In the genomic region with DNA sequence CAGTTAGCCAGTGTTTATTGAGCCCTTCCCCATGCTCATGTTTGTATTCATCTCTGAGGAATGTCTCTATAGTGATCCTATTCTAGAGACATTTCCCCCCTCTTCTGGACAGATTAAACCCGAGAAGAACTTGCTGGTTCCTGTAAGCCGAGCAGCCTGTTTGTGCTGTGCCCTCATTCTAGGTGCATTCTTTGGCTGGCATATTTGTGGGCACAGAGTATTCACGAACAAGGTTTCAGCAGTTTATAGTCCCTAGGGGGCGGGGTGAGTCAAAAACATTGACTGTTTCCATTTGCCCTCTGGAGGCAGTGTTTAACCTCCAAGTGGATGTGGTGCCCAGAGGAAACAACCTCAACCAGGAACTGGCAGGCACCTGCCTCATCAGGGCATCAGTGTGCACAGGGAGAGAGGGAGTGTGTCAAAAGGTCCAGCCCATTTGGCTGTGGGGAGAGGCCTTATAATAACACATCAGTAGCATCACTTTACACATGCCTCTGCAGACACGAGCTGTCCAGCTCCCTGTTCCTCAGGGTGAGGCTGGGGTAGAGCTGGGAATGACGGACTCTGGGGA, we compare ENCODE assay signal across 8 cellular contexts.
DNase-seq lines count a peak whose midpoint lies in the region; ATAC-seq and TF ChIP-seq lines count a peak whose summit lies in the region.

No MANE protein-coding gene starts in this region.

- POLR2A ChIA-PET in PC-3 (lab: Charles Lee; ENCODE audit: unreplicated experiment), result interaction anchor here (1.2 kb wide), 1 partner anchor 100 kb away, joined by 5 read pairs; no protein-coding TSS in a partner anchor

- no peaks in the 10 kb centered on the region for H3F3A ChIP-seq in PC-3 (ENCODE audit: low read length, unreplicated experiment)

- WGBS in neuronal stem cell (ENCODE audit: extremely low coverage in 2 of 2, insufficient read length in 2 of 2, insufficient replicate concordance in 1 of 2), 2 donors, result no CpG with 5 or more reads among the region's 6 CpGs

- H3K36me3 ChIP-seq in PC-3 (ENCODE audit: low read depth, low read length) (no peaks in the 10 kb centered on the region), neuronal stem cell (replicated peaks in 1 of 2; ENCODE audit: control insufficient read depth in 2 of 2, insufficient read depth in 2 of 2, low read length in 2 of 2) (no peaks in the 10 kb centered on the region)

- no peaks in the 10 kb centered on the region for H3K79me2 ChIP-seq in PC-3 (ENCODE audit: low read length)

- H2AFZ ChIP-seq in PC-3 (ENCODE audit: low read length) (peak overlapping the region; percentile 52; the same call in 1 of the 2 replicates), neuronal stem cell (ENCODE audit: low read length) (no peak overlapping the region)

- H3K4me2 ChIP-seq in PC-3 (ENCODE audit: low read length) (peak overlapping the region; percentile 62), neuronal stem cell (ENCODE audit: insufficient read depth, low read length, poor library complexity, severe bottlenecking) (no peak overlapping the region)

- no peak overlapping the region for H4K8ac ChIP-seq in neuronal stem cell (ENCODE audit: low read depth, low read length)

- no TSS peak for BruUV-seq in PC-3 (replicated peaks; lab: Mats Ljungman, UMichigan)

- H3K27ac ChIP-seq in PC-3 (ENCODE audit: low read length) (peak overlapping the region; percentile 74), neuronal stem cell (replicated peaks; ENCODE audit: low read length) (no peak overlapping the region)

- no peaks in the 10 kb centered on the region for H3K9me2 ChIP-seq in PC-3 (replicated peaks; ENCODE audit: low read length)

- intact Hi-C loops in PC-3 (cut with micrococcal nuclease), result loop anchor here (2.0 to 10.0 kb wide), 8 partner anchors 101 to 599 kb away; a partner anchor contains a TSS

- DNase-seq in DMS153 treated with DMSO at 0.1 percent for 48 hours (lab: John Stamatoyannopoulos, UW; ENCODE audit: unreplicated experiment) (peak; percentile 68), GM19240 (ENCODE audit: insufficient read length, low spot score) (peak; percentile 8), HT1080 (ENCODE audit: low read depth) (peak; percentile 92), PC-3 (peak; percentile 92), dermis blood vessel endothelial cell (peak; percentile 63), neuronal stem cell (ENCODE audit: low spot score) (peak; percentile 26), omental fat pad (ENCODE audit: low spot score) (no peak)
- no peak for DNase-seq in activated CD8-positive, alpha-beta memory T cell treated with anti-CD3 and anti-CD28 coated beads for 24 hours

- H3K14ac ChIP-seq in neuronal stem cell (ENCODE audit: low read length), result no peak overlapping the region

- H3K4me1 ChIP-seq in PC-3 (ENCODE audit: insufficient read depth, low read length), result peaks cover 17% of the 10 kb centered on the region
- peaks cover 0 to 2% of the 10 kb centered on the region in 2 donors for H3K4me1 ChIP-seq in neuronal stem cell (ENCODE audit: control insufficient read depth in 2 of 2, insufficient read depth in 1 of 2, low read depth in 1 of 2, low read length in 2 of 2)

- H3K27me3 ChIP-seq in PC-3 (ENCODE audit: low read length) (no peaks in the 10 kb centered on the region), neuronal stem cell (ENCODE audit: control insufficient read depth in 3 of 3, insufficient read depth in 3 of 3, low read depth in 1 of 3, low read length in 3 of 3) (no peaks in the 10 kb centered on the region)

- H3K9me3 ChIP-seq in PC-3 (ENCODE audit: low read length) (no peaks in the 10 kb centered on the region), neuronal stem cell (replicated peaks in 1 of 2; ENCODE audit: control insufficient read depth in 2 of 2, insufficient read depth in 1 of 2, low read depth in 1 of 2, low read length in 2 of 2) (peaks cover 6% of the 10 kb centered on the region in 2 donors)

- H2BK12ac ChIP-seq in neuronal stem cell (ENCODE audit: low read length), result no peak overlapping the region

- no peak overlapping the region for H3K4me3 ChIP-seq in PC-3 (ENCODE audit: low read length)
- no peak overlapping the region for H3K4me3 ChIP-seq in neuronal stem cell (ENCODE audit: low read length in 2 of 2)

- H3K79me1 ChIP-seq in neuronal stem cell (ENCODE audit: low read depth, low read length), result no peaks in the 10 kb centered on the region

- no peak overlapping the region for H3K18ac ChIP-seq in neuronal stem cell (ENCODE audit: low read length)

- no peak overlapping the region for H2BK5ac ChIP-seq in neuronal stem cell (ENCODE audit: low read length)

- no peak overlapping the region for H2BK15ac ChIP-seq in neuronal stem cell (ENCODE audit: low read length)

- no peak overlapping the region for H2AK5ac ChIP-seq in neuronal stem cell (ENCODE audit: low read depth, low read length)

- H3K4ac ChIP-seq in neuronal stem cell (ENCODE audit: low read length), result no peak overlapping the region

- H3K9ac ChIP-seq in PC-3 (ENCODE audit: low read length) (no peak overlapping the region), neuronal stem cell (ENCODE audit: low read depth, low read length, poor library complexity) (no peak overlapping the region)

- TF ChIP-seq CTCF in PC-3 (conservative IDR thresholded peaks at IDR 0.05; ENCODE audit: low read depth, low read length), result peak; percentile 83
- TF ChIP-seq CTCF in omental fat pad (IDR thresholded peaks at IDR 0.05), result no peak

- no peak overlapping the region for H2BK120ac ChIP-seq in neuronal stem cell (ENCODE audit: low read depth, low read length)

- H4K20me1 ChIP-seq in PC-3 (ENCODE audit: low read length), result no peaks in the 10 kb centered on the region

- H3K23ac ChIP-seq in neuronal stem cell (ENCODE audit: low read depth, low read length, poor library complexity), result peak overlapping the region; percentile 75

- CTCF ChIA-PET in PC-3 (lab: Charles Lee), result no interaction called here

- ATAC-seq in PC-3, result peak; percentile 91
- ATAC-seq in omental fat pad (ENCODE audit: low FRiP score), result no peak

- H4K91ac ChIP-seq in neuronal stem cell (ENCODE audit: low read depth, low read length, poor library complexity), result no peak overlapping the region

Comparison
In these comparisons a context has a peak if more than half of its experiments do, and no peak if none do; other contexts are left out.
1. DNase-seq: peak in DMS153 treated with DMSO at 0.1 percent for 48 hours (single experiment), GM19240 (single experiment), HT1080 (single experiment), PC-3 (single experiment), dermis blood vessel endothelial cell (single experiment) and neuronal stem cell (single experiment); none in omental fat pad (single experiment) and activated CD8-positive, alpha-beta memory T cell treated with anti-CD3 and anti-CD28 coated beads for 24 hours (single experiment).